ENCODE assay signal across 9 cellular contexts in the genomic region with DNA sequence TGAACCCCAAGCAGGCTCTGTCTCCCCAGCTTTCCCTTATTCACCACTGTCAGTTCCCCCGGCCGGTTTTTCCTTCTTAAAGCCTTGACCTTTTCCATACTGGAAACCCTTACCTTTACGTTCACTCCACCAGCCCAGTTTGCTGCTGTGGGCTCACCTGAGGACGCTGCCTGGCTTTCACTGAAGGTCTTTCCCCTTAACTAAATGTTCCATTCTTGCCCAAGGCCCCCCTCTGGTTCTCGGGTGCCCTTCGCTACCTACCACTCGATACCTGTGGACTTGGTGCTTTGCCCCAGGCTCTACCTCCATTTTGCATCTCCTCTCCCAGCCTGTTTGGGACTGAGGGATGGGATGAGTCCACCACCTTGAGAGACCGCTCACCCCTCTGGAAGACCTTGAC. TPM values are rescaled to one million over a fixed set of nuclear protein-coding genes. Genes with fewer than 3 reads are reported as not detected.
DNase-seq lines count a peak whose midpoint lies in the region; ATAC-seq, FAIRE-seq and TF ChIP-seq lines count a peak whose summit lies in the region.
"Had no signal": no experiment of that assay in that cellular context is flagged by ENCODE, and none has a peak within 500 bp of the region (broad histone marks: within the 10 kb centered on the region; RNA-seq: fewer than 3 reads in every experiment).

No MANE protein-coding gene starts in this region.

- no peak for TF ChIP-seq RAD21 in HepG2 (CRISPR knock-in tag; IDR thresholded peaks at IDR 0.05)

- peak overlapping the region; percentile 89 for H3K27ac Mint-ChIP-seq in activated T-cell treated with anti-CD3 and anti-CD28 coated beads, Interleukin-2, amount 50 U/mL, for 24 hours
- H3K27ac Mint-ChIP-seq in astrocyte (ENCODE audit: unreplicated experiment): peak overlapping the region; percentile 98

- H2AFZ ChIP-seq in astrocyte (ENCODE audit: low read depth, low read length): no peak overlapping the region
- no peak overlapping the region for H2AFZ ChIP-seq in HepG2 (ENCODE audit: low read length)

- H3K27ac ChIP-seq in astrocyte (ENCODE audit: low read depth, low read length) (peak overlapping the region; percentile 92), HepG2 (ENCODE audit: extremely low read length, insufficient read depth, low read length) (peak overlapping the region; percentile 77), thyroid gland (peak overlapping the region in 2 of 3 donors; percentile 64 to 91)

- TF ChIP-seq EP300 in HepG2 (IDR thresholded peaks at IDR 0.05; ENCODE audit: low read depth in 2 of 2, low read length in 2 of 2): no peak
- TF ChIP-seq EP300 in HepG2 (CRISPR knock-in tag; IDR thresholded peaks at IDR 0.05; ENCODE audit: borderline replicate concordance): no peak

- DNase-seq in activated T-cell treated with anti-CD3 and anti-CD28 coated beads, Interleukin-2, amount 50 U/mL, for 24 hours: no peak
- DNase-seq in activated T-cell treated with anti-CD3 and anti-CD28 coated beads for 4 hours: no peak
- no peak for DNase-seq in astrocyte (ENCODE audit: low read depth)
- DNase-seq in HepG2 (ENCODE audit: low spot score): no peak
- no peak for DNase-seq in thyroid gland
- DNase-seq in putamen (ENCODE audit: low spot score): no peak
- DNase-seq in NCI-H2171 treated with DMSO at 0.1 percent for 48 hours (lab: John Stamatoyannopoulos, UW): no peak
- DNase-seq in nucleus accumbens (lab: John Stamatoyannopoulos, UW): no peak

- ATAC-seq in HepG2: peak; percentile 9; the same call in 2 of the 3 replicates

- H3K9ac ChIP-seq in astrocyte (ENCODE audit: low read length) (peak overlapping the region; percentile 98), HepG2 (ENCODE audit: insufficient read depth, low read depth, low read length) (peak overlapping the region; percentile 98)

- peaks cover 78% of the 10 kb centered on the region for H3K36me3 Mint-ChIP-seq in activated T-cell treated with anti-CD3 and anti-CD28 coated beads, Interleukin-2, amount 50 U/mL, for 24 hours (ENCODE audit: low read depth)
- peaks cover 29% of the 10 kb centered on the region for H3K36me3 Mint-ChIP-seq in astrocyte (ENCODE audit: low read depth, unreplicated experiment)

- WGBS in HepG2 (ENCODE audit: low lambda C conversion rate): 11% methylated on average over 8 of the region's 8 CpGs
- 20 to 21% methylated on average over 8 of the region's 8 CpGs for WGBS in thyroid gland, 2 donors

- no peaks in the 10 kb centered on the region for H3K27me3 ChIP-seq in astrocyte (ENCODE audit: insufficient read depth, low read length)
- no peaks in the 10 kb centered on the region; a peak in 1 of 5 replicates for H3K27me3 ChIP-seq in HepG2 (ENCODE audit: control insufficient read depth in 1 of 2, insufficient read depth in 2 of 2, low read length in 2 of 2)
- no peaks in the 10 kb centered on the region for H3K27me3 ChIP-seq in thyroid gland

- BruUV-seq in HepG2 (replicated peaks; lab: Mats Ljungman, UMichigan): no TSS peak

- in situ Hi-C loops in HepG2 (cut with HindIII; ENCODE audit: extremely low pct_ligation_motif_present, low pct_unique_long_range_greater_than_20kb): no loop called here

- H3K9me3 ChIP-seq in astrocyte (ENCODE audit: insufficient read depth, low read depth, low read length) (no peaks in the 10 kb centered on the region), HepG2 (ENCODE audit: low read length) (no peaks in the 10 kb centered on the region), thyroid gland (no peaks in the 10 kb centered on the region)

- H3K4me1 ChIP-seq in astrocyte (ENCODE audit: insufficient read depth, low read length) (peaks cover 57% of the 10 kb centered on the region), HepG2 (ENCODE audit: insufficient read depth, low read length) (peaks cover 24% of the 10 kb centered on the region), thyroid gland (peaks cover 26 to 29% of the 10 kb centered on the region in 2 donors)

- H3K79me2 ChIP-seq in astrocyte (ENCODE audit: insufficient read depth, low read length): peaks cover 58% of the 10 kb centered on the region
- peaks cover 23% of the 10 kb centered on the region for H3K79me2 ChIP-seq in HepG2 (ENCODE audit: insufficient read depth, low read length)

- peaks cover 43% of the 10 kb centered on the region for H3K4me1 Mint-ChIP-seq in activated T-cell treated with anti-CD3 and anti-CD28 coated beads, Interleukin-2, amount 50 U/mL, for 24 hours (ENCODE audit: low read depth)
- peaks cover 64% of the 10 kb centered on the region for H3K4me1 Mint-ChIP-seq in astrocyte (ENCODE audit: low read depth, unreplicated experiment)

- TF ChIP-seq POLR2A in HepG2 (IDR thresholded peaks at IDR 0.05; ENCODE audit: insufficient read depth in 1 of 2, low read depth in 2 of 2, low read length in 2 of 2): no peak
- TF ChIP-seq POLR2A in thyroid gland (IDR thresholded peaks at IDR 0.05): no peak

- CTCF ChIA-PET in HepG2 (lab: Yijun Ruan, JAX; ENCODE audit: low intra/inter-chr PET ratio, low total read pairs): no interaction called here

- H4K20me1 ChIP-seq in astrocyte (ENCODE audit: insufficient read depth, low read length) (peaks cover 67% of the 10 kb centered on the region), HepG2 (ENCODE audit: insufficient read depth, low read length) (no peaks in the 10 kb centered on the region; the same call in 1 of the 2 replicates)

- FAIRE-seq in astrocyte (lab: Jason Lieb, UNC) (no peak), HepG2 (lab: Jason Lieb, UNC) (no peak)
- FAIRE-seq: TTC549 had no signal

- H3K4me3 ChIP-seq in astrocyte (ENCODE audit: insufficient read depth, low read depth, low read length) (peak overlapping the region; percentile 76), HepG2 (replicated peaks in 1 of 3; ENCODE audit: insufficient read depth in 1 of 3, low read depth in 2 of 3, low read length in 3 of 3) (peak overlapping the region; percentile 97 to 99 (median 99)), thyroid gland (replicated peaks in 1 of 3) (peak overlapping the region; percentile 53 to 87 (median 87))

- no peaks in the 10 kb centered on the region for H3K27me3 Mint-ChIP-seq in activated T-cell treated with anti-CD3 and anti-CD28 coated beads, Interleukin-2, amount 50 U/mL, for 24 hours
- H3K27me3 Mint-ChIP-seq in astrocyte (ENCODE audit: low read depth, unreplicated experiment): no peaks in the 10 kb centered on the region

- peaks cover 36% of the 10 kb centered on the region for H3K36me3 ChIP-seq in astrocyte (ENCODE audit: insufficient read depth, low read length)
- peaks cover 27 to 50% of the 10 kb centered on the region in 2 experiments for H3K36me3 ChIP-seq in HepG2 (replicated peaks in 1 of 2; ENCODE audit: control insufficient read depth in 1 of 2, insufficient read depth in 2 of 2, low read length in 2 of 2)
- H3K36me3 ChIP-seq in thyroid gland: peaks cover 31% of the 10 kb centered on the region in 2 donors

- H3K4me2 ChIP-seq in astrocyte (ENCODE audit: low read length) (peak overlapping the region; percentile 94), HepG2 (ENCODE audit: low read depth, low read length) (peak overlapping the region; percentile 95)

- H3K4me3 Mint-ChIP-seq in activated T-cell treated with anti-CD3 and anti-CD28 coated beads, Interleukin-2, amount 50 U/mL, for 24 hours: peak overlapping the region; percentile 93
- H3K4me3 Mint-ChIP-seq in astrocyte (ENCODE audit: unreplicated experiment): peak overlapping the region; percentile 97

- no peak for TF ChIP-seq CTCF in astrocyte (IDR thresholded peaks at IDR 0.05; ENCODE audit: insufficient read depth, low read depth, low read length)
- TF ChIP-seq CTCF in HepG2 (CRISPR knock-in tag; IDR thresholded peaks at IDR 0.05): no peak
- TF ChIP-seq CTCF in thyroid gland (IDR thresholded peaks at IDR 0.05): no peak

- intact Hi-C loops in HepG2 (cut with micrococcal nuclease; ENCODE audit: unreplicated experiment) (loop anchor here (2.0 kb wide), 1 partner anchor 19 kb away; no protein-coding TSS in a partner anchor), thyroid gland (cut with DNase I) (loop anchor here (5.0 kb wide), 1 partner anchor 127 kb away; no protein-coding TSS in a partner anchor)

- POLR2A ChIA-PET in HepG2 (lab: Yijun Ruan, JAX): interaction anchor here (0.7 to 2.4 kb wide), 3 partner anchors 9 to 10 kb away, joined by 3 to 23 read pairs (median 17); a partner anchor contains a TSS

- no peaks in the 10 kb centered on the region for H3K9me3 Mint-ChIP-seq in activated T-cell treated with anti-CD3 and anti-CD28 coated beads, Interleukin-2, amount 50 U/mL, for 24 hours
- no peaks in the 10 kb centered on the region for H3K9me3 Mint-ChIP-seq in astrocyte (ENCODE audit: unreplicated experiment)

RNA-seq across cellular contexts. Expression of a gene that starts 0.9 kb away (rescaled TPM):
- 603 and 613 TPM in 2 replicates for total RNA-seq in astrocyte
- total RNA-seq in HepG2 (2016; rRNA removed; fragmentation: Illumina TruSeq; extraction: Trizol): 124 and 126 TPM in 2 replicates
- 72.2 and 73.9 TPM in 2 replicates for total RNA-seq in HepG2 (2016; cell fraction: cytosol; rRNA removed; fragmentation: Illumina TruSeq; extraction: Trizol; ENCODE audit: low read depth)
- 120 and 132 TPM in 2 replicates for total RNA-seq in HepG2 (2016; cell fraction: insoluble cytoplasmic fraction; rRNA removed; fragmentation: Illumina TruSeq; extraction: Trizol)
- total RNA-seq in HepG2 (2016; cell fraction: membrane; rRNA removed; fragmentation: Illumina TruSeq; extraction: Trizol): 105 and 110 TPM in 2 replicates
- 55.3 and 71.0 TPM in 2 replicates for total RNA-seq in HepG2 (2016; cell fraction: nucleus; rRNA removed; fragmentation: Illumina TruSeq; extraction: Trizol)
- 146 and 189 TPM in 2 replicates for polyA plus RNA-seq in HepG2 (2011; rRNA removed)
- 105 and 107 TPM in 2 replicates for polyA plus RNA-seq in HepG2 (2011; cell fraction: cytosol; rRNA removed)
- 190 and 200 TPM in 2 replicates for polyA plus RNA-seq in HepG2 (2011; cell fraction: nucleus; rRNA removed)
- 119 and 172 TPM in 2 replicates for polyA plus RNA-seq in HepG2 (2012)
- 89.6 and 102 TPM in 2 replicates for polyA plus RNA-seq in HepG2 (2016; cell fraction: cytosol; fragmentation: Illumina TruSeq; extraction: Trizol; ENCODE audit: low read depth)
- polyA plus RNA-seq in HepG2 (2016; cell fraction: insoluble cytoplasmic fraction; fragmentation: Illumina TruSeq; extraction: Trizol; ENCODE audit: low read depth): 155 and 182 TPM in 2 replicates
- polyA plus RNA-seq in HepG2 (2016; cell fraction: membrane; fragmentation: Illumina TruSeq; extraction: Trizol; ENCODE audit: low read depth): 110 and 116 TPM in 2 replicates
- 139 and 149 TPM in 2 replicates for polyA plus RNA-seq in HepG2 (2016; cell fraction: nucleus; fragmentation: Illumina TruSeq; extraction: Trizol; ENCODE audit: insufficient read depth, low read depth)
- 177 and 651 TPM in 2 replicates for polyA minus RNA-seq in HepG2 (2011; rRNA and poly(A)+ RNA removed; ENCODE audit: low replicate concordance)
- polyA minus RNA-seq in HepG2 (2011; cell fraction: cytosol; rRNA and poly(A)+ RNA removed): 51.9 and 58.8 TPM in 2 replicates
- 68.9 and 87.9 TPM in 2 replicates for polyA minus RNA-seq in HepG2 (2011; cell fraction: nucleus; rRNA and poly(A)+ RNA removed)
- total RNA-seq in thyroid gland: 100 to 1,000 TPM; 180 to 302 (median 212) TPM

RNA-seq across cellular contexts. Expression of a gene that starts 10.5 kb away (rescaled TPM):
- 61.1 and 70.9 TPM in 2 replicates for total RNA-seq in astrocyte
- 32.7 and 38.8 TPM in 2 replicates for total RNA-seq in HepG2 (2016; rRNA removed; fragmentation: Illumina TruSeq; extraction: Trizol)
- 7.0 and 8.6 TPM in 2 replicates for total RNA-seq in HepG2 (2016; cell fraction: cytosol; rRNA removed; fragmentation: Illumina TruSeq; extraction: Trizol; ENCODE audit: low read depth)
- 30.5 and 38.2 TPM in 2 replicates for total RNA-seq in HepG2 (2016; cell fraction: insoluble cytoplasmic fraction; rRNA removed; fragmentation: Illumina TruSeq; extraction: Trizol)
- 9.7 and 13.0 TPM in 2 replicates for total RNA-seq in HepG2 (2016; cell fraction: membrane; rRNA removed; fragmentation: Illumina TruSeq; extraction: Trizol)
- total RNA-seq in HepG2 (2016; cell fraction: nucleus; rRNA removed; fragmentation: Illumina TruSeq; extraction: Trizol): 31.0 and 40.0 TPM in 2 replicates
- polyA plus RNA-seq in HepG2 (2011; rRNA removed): 46.5 and 48.2 TPM in 2 replicates
- 30.2 and 39.9 TPM in 2 replicates for polyA plus RNA-seq in HepG2 (2011; cell fraction: cytosol; rRNA removed)
- polyA plus RNA-seq in HepG2 (2011; cell fraction: nucleus; rRNA removed): 164 and 188 TPM in 2 replicates
- 28.3 and 31.4 TPM in 2 replicates for polyA plus RNA-seq in HepG2 (2012)
- 4.3 TPM in 2 replicates for polyA plus RNA-seq in HepG2 (2016; cell fraction: cytosol; fragmentation: Illumina TruSeq; extraction: Trizol; ENCODE audit: low read depth)
- polyA plus RNA-seq in HepG2 (2016; cell fraction: insoluble cytoplasmic fraction; fragmentation: Illumina TruSeq; extraction: Trizol; ENCODE audit: low read depth): 30.4 and 34.2 TPM in 2 replicates
- polyA plus RNA-seq in HepG2 (2016; cell fraction: membrane; fragmentation: Illumina TruSeq; extraction: Trizol; ENCODE audit: low read depth): 5.7 and 8.3 TPM in 2 replicates
- polyA plus RNA-seq in HepG2 (2016; cell fraction: nucleus; fragmentation: Illumina TruSeq; extraction: Trizol; ENCODE audit: insufficient read depth, low read depth): 92.9 and 103 TPM in 2 replicates
- 79.8 and 202 TPM in 2 replicates for polyA minus RNA-seq in HepG2 (2011; rRNA and poly(A)+ RNA removed; ENCODE audit: low replicate concordance)
- polyA minus RNA-seq in HepG2 (2011; cell fraction: cytosol; rRNA and poly(A)+ RNA removed): 25.1 and 28.6 TPM in 2 replicates
- polyA minus RNA-seq in HepG2 (2011; cell fraction: nucleus; rRNA and poly(A)+ RNA removed): 71.1 and 80.3 TPM in 2 replicates
- total RNA-seq in thyroid gland: 10 to 100 TPM; 51.1 to 83.4 (median 72.6) TPM

RNA-seq across cellular contexts. Expression of a gene that starts 20.3 kb away (rescaled TPM):
- total RNA-seq in astrocyte (107 and 110 TPM in 2 replicates), HepG2 (2016; rRNA removed; fragmentation: Illumina TruSeq; extraction: Trizol) (25.4 and 29.0 TPM in 2 replicates), thyroid gland (100 to 1,000 TPM in 1 of 4 donors, 10 to 100 TPM in 3; 48.2 to 137 (median 65.3) TPM)
- total RNA-seq in HepG2 (2016; cell fraction: cytosol; rRNA removed; fragmentation: Illumina TruSeq; extraction: Trizol; ENCODE audit: low read depth): 23.8 and 24.8 TPM in 2 replicates
- total RNA-seq in HepG2 (2016; cell fraction: insoluble cytoplasmic fraction; rRNA removed; fragmentation: Illumina TruSeq; extraction: Trizol): 20.5 and 27.5 TPM in 2 replicates
- total RNA-seq in HepG2 (2016; cell fraction: membrane; rRNA removed; fragmentation: Illumina TruSeq; extraction: Trizol): 52.6 and 55.8 TPM in 2 replicates
- 28.8 and 35.1 TPM in 2 replicates for total RNA-seq in HepG2 (2016; cell fraction: nucleus; rRNA removed; fragmentation: Illumina TruSeq; extraction: Trizol)
- polyA plus RNA-seq in HepG2 (2011; rRNA removed): 36.1 and 42.9 TPM in 2 replicates
- polyA plus RNA-seq in HepG2 (2011; cell fraction: cytosol; rRNA removed): 18.8 and 21.5 TPM in 2 replicates
- 166 and 190 TPM in 2 replicates for polyA plus RNA-seq in HepG2 (2011; cell fraction: nucleus; rRNA removed)
- polyA plus RNA-seq in HepG2 (2012): 37.1 and 38.4 TPM in 2 replicates
- polyA plus RNA-seq in HepG2 (2016; cell fraction: cytosol; fragmentation: Illumina TruSeq; extraction: Trizol; ENCODE audit: low read depth): 40.0 and 43.8 TPM in 2 replicates
- 28.4 and 42.1 TPM in 2 replicates for polyA plus RNA-seq in HepG2 (2016; cell fraction: insoluble cytoplasmic fraction; fragmentation: Illumina TruSeq; extraction: Trizol; ENCODE audit: low read depth)
- 59.8 and 69.8 TPM in 2 replicates for polyA plus RNA-seq in HepG2 (2016; cell fraction: membrane; fragmentation: Illumina TruSeq; extraction: Trizol; ENCODE audit: low read depth)
- 134 and 135 TPM in 2 replicates for polyA plus RNA-seq in HepG2 (2016; cell fraction: nucleus; fragmentation: Illumina TruSeq; extraction: Trizol; ENCODE audit: insufficient read depth, low read depth)
- 62.6 and 62.7 TPM in 2 replicates for polyA minus RNA-seq in HepG2 (2011; rRNA and poly(A)+ RNA removed; ENCODE audit: low replicate concordance)
- 24.4 and 29.1 TPM in 2 replicates for polyA minus RNA-seq in HepG2 (2011; cell fraction: cytosol; rRNA and poly(A)+ RNA removed)
- 50.5 and 58.6 TPM in 2 replicates for polyA minus RNA-seq in HepG2 (2011; cell fraction: nucleus; rRNA and poly(A)+ RNA removed)

RNA-seq across cellular contexts. Expression of a gene that starts 40.3 kb away (rescaled TPM):
- total RNA-seq in astrocyte (20.8 and 22.6 TPM in 2 replicates), HepG2 (2016; rRNA removed; fragmentation: Illumina TruSeq; extraction: Trizol) (60.2 and 60.3 TPM in 2 replicates), thyroid gland (10 to 100 TPM; 27.9 to 46.5 (median 42.2) TPM)
- total RNA-seq in HepG2 (2016; cell fraction: cytosol; rRNA removed; fragmentation: Illumina TruSeq; extraction: Trizol; ENCODE audit: low read depth): 13.3 and 14.4 TPM in 2 replicates
- total RNA-seq in HepG2 (2016; cell fraction: insoluble cytoplasmic fraction; rRNA removed; fragmentation: Illumina TruSeq; extraction: Trizol): 56.4 and 59.3 TPM in 2 replicates
- total RNA-seq in HepG2 (2016; cell fraction: membrane; rRNA removed; fragmentation: Illumina TruSeq; extraction: Trizol): 25.4 and 30.0 TPM in 2 replicates
- total RNA-seq in HepG2 (2016; cell fraction: nucleus; rRNA removed; fragmentation: Illumina TruSeq; extraction: Trizol): 46.2 and 46.9 TPM in 2 replicates
- polyA plus RNA-seq in HepG2 (2011; rRNA removed): 38.4 and 42.2 TPM in 2 replicates
- polyA plus RNA-seq in HepG2 (2011; cell fraction: cytosol; rRNA removed): 31.2 and 31.6 TPM in 2 replicates
- 105 and 110 TPM in 2 replicates for polyA plus RNA-seq in HepG2 (2011; cell fraction: nucleus; rRNA removed)
- polyA plus RNA-seq in HepG2 (2012): 31.8 and 34.3 TPM in 2 replicates
- 12.5 and 14.4 TPM in 2 replicates for polyA plus RNA-seq in HepG2 (2016; cell fraction: cytosol; fragmentation: Illumina TruSeq; extraction: Trizol; ENCODE audit: low read depth)
- polyA plus RNA-seq in HepG2 (2016; cell fraction: insoluble cytoplasmic fraction; fragmentation: Illumina TruSeq; extraction: Trizol; ENCODE audit: low read depth): 49.2 and 49.4 TPM in 2 replicates
- polyA plus RNA-seq in HepG2 (2016; cell fraction: membrane; fragmentation: Illumina TruSeq; extraction: Trizol; ENCODE audit: low read depth): 17.8 and 21.2 TPM in 2 replicates
- polyA plus RNA-seq in HepG2 (2016; cell fraction: nucleus; fragmentation: Illumina TruSeq; extraction: Trizol; ENCODE audit: insufficient read depth, low read depth): 79.9 and 81.6 TPM in 2 replicates
- polyA minus RNA-seq in HepG2 (2011; rRNA and poly(A)+ RNA removed; ENCODE audit: low replicate concordance): 63.6 and 87.1 TPM in 2 replicates
- 14.2 and 16.3 TPM in 2 replicates for polyA minus RNA-seq in HepG2 (2011; cell fraction: cytosol; rRNA and poly(A)+ RNA removed)
- 53.6 and 66.0 TPM in 2 replicates for polyA minus RNA-seq in HepG2 (2011; cell fraction: nucleus; rRNA and poly(A)+ RNA removed)

RNA-seq across cellular contexts. Expression of a gene that starts 53.9 kb away (rescaled TPM):
- total RNA-seq in astrocyte (0.23 TPM in 1 of 2 replicates, not detected in the other), HepG2 (2016; rRNA removed; fragmentation: Illumina TruSeq; extraction: Trizol) (0.04 TPM in 1 of 2 replicates, not detected in the other), thyroid gland (under 1 TPM in 3 of 4 donors, not detected in 1; 0.42 to 0.88 (median 0.45) TPM)
- total RNA-seq in HepG2 (2016; cell fraction: cytosol; rRNA removed; fragmentation: Illumina TruSeq; extraction: Trizol; ENCODE audit: low read depth): not detected in 2 replicates
- 0.06 TPM in 1 of 2 replicates, not detected in the other for total RNA-seq in HepG2 (2016; cell fraction: insoluble cytoplasmic fraction; rRNA removed; fragmentation: Illumina TruSeq; extraction: Trizol)
- total RNA-seq in HepG2 (2016; cell fraction: membrane; rRNA removed; fragmentation: Illumina TruSeq; extraction: Trizol): not detected in 2 replicates
- 0.25 TPM in 1 of 2 replicates, not detected in the other for total RNA-seq in HepG2 (2016; cell fraction: nucleus; rRNA removed; fragmentation: Illumina TruSeq; extraction: Trizol)
- 0.03 and 0.04 TPM in 2 replicates for polyA plus RNA-seq in HepG2 (2011; rRNA removed)
- not detected in 2 replicates for polyA plus RNA-seq in HepG2 (2011; cell fraction: cytosol; rRNA removed)
- 0.26 and 0.50 TPM in 2 replicates for polyA plus RNA-seq in HepG2 (2011; cell fraction: nucleus; rRNA removed)
- polyA plus RNA-seq in HepG2 (2012): 0.13 TPM in 1 of 2 replicates, not detected in the other
- polyA plus RNA-seq in HepG2 (2016; cell fraction: cytosol; fragmentation: Illumina TruSeq; extraction: Trizol; ENCODE audit: low read depth): not detected in 2 replicates
- polyA plus RNA-seq in HepG2 (2016; cell fraction: insoluble cytoplasmic fraction; fragmentation: Illumina TruSeq; extraction: Trizol; ENCODE audit: low read depth): 0.07 TPM in 1 of 2 replicates, not detected in the other
- polyA plus RNA-seq in HepG2 (2016; cell fraction: membrane; fragmentation: Illumina TruSeq; extraction: Trizol; ENCODE audit: low read depth): not detected in 2 replicates
- polyA plus RNA-seq in HepG2 (2016; cell fraction: nucleus; fragmentation: Illumina TruSeq; extraction: Trizol; ENCODE audit: insufficient read depth, low read depth): 0.18 and 0.64 TPM in 2 replicates
- polyA minus RNA-seq in HepG2 (2011; rRNA and poly(A)+ RNA removed; ENCODE audit: low replicate concordance): 0.48 and 0.87 TPM in 2 replicates
- polyA minus RNA-seq in HepG2 (2011; cell fraction: cytosol; rRNA and poly(A)+ RNA removed): not detected in 2 replicates
- not detected in 2 replicates for polyA minus RNA-seq in HepG2 (2011; cell fraction: nucleus; rRNA and poly(A)+ RNA removed)
